ENCODE assay signal across 9 cellular contexts in the genomic region with DNA sequence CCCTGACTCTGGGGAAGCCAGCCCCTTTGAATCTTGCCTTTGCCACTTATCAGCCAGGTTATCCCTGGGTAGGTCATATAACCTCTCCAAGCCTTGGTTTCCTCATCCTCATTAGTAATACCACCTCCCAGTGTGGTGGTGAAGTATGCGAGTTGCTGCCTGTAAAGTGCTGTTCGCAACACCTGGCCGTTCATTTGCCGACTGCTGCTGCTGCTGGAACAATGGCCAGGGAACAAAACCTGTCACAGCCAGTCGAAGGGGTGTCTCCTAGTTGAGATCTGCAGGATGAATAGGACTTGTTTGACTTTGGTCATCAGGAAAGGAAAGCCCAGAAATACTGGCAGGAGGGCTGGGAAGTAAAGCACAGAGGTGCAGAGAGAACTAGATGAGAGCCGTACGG. TPM values are rescaled to one million over a fixed set of nuclear protein-coding genes. Genes with fewer than 3 reads are reported as not detected.
DNase-seq lines count a peak whose midpoint lies in the region; ATAC-seq and TF ChIP-seq lines count a peak whose summit lies in the region.
"Had no signal": no experiment of that assay in that cellular context is flagged by ENCODE, and none has a peak within 500 bp of the region (broad histone marks: within the 10 kb centered on the region; RNA-seq: fewer than 3 reads in every experiment).

No MANE protein-coding gene starts in this region.

- H3K27me3 Mint-ChIP-seq in HFFc6 (ENCODE audit: insufficient read depth), result peaks cover 3% of the 10 kb centered on the region

- in situ Hi-C loops in KBM-7 (cut with MboI; ENCODE audit: low pct_unique_long_range_greater_than_20kb, low sequenced_read_pairs), result no loop called here

- H3K9me3 ChIP-seq in esophagus (ENCODE audit: control insufficient read depth in 2 of 2, insufficient read depth in 1 of 2, low read depth in 1 of 2, low read length in 1 of 2) (no peaks in the 10 kb centered on the region), stomach (no peaks in the 10 kb centered on the region)

- H3K9me3 Mint-ChIP-seq in HFFc6, result no peaks in the 10 kb centered on the region

- H3K4me1 Mint-ChIP-seq in HFFc6 (ENCODE audit: low read depth), result peaks cover 89% of the 10 kb centered on the region

- peak overlapping the region; percentile 94 for H3K27ac Mint-ChIP-seq in HFFc6

- no peak for DNase-seq in HFFc6
- peak; percentile 94 for DNase-seq in NCI-H748 (lab: John Stamatoyannopoulos, UW; ENCODE audit: unreplicated experiment)
- DNase-seq in stomach, result no peak
- DNase-seq in NAMALWA (ENCODE audit: low spot score), result no peak
- no peak for DNase-seq in KBM-7
- DNase-seq: Karpas-422 had no signal

- no peak for TF ChIP-seq EP300 in stomach (IDR thresholded peaks at IDR 0.05)

- WGBS in esophagus, 2 donors, result 50 to 52% methylated on average over 7 of the region's 7 CpGs
- WGBS in stomach, 5 donors, result 48 to 72% (median 51%) methylated on average over 7 of the region's 7 CpGs

- H3K4me3 ChIP-seq in esophagus (ENCODE audit: low read depth in 1 of 2, low read length in 2 of 2) (no peak overlapping the region), stomach (no peak overlapping the region)

- H3K27me3 ChIP-seq in esophagus (ENCODE audit: control insufficient read depth in 1 of 2, insufficient read depth in 2 of 2, low read length in 2 of 2), result no peaks in the 10 kb centered on the region
- H3K27me3 ChIP-seq in stomach, result no peaks in the 10 kb centered on the region

- no peak for TF ChIP-seq CTCF in HFFc6 (IDR thresholded peaks at IDR 0.05)
- TF ChIP-seq CTCF in stomach (IDR thresholded peaks at IDR 0.05), result no peak

- H3K4me1 ChIP-seq in esophagus (ENCODE audit: control insufficient read depth in 2 of 2, insufficient read depth in 2 of 2, low read length in 1 of 2) (peaks cover 0 to 10% of the 10 kb centered on the region in 2 donors), stomach (peaks cover 43 to 97% (median 78%) of the 10 kb centered on the region in 4 donors)

- intact Hi-C loops in stomach (cut with DNase I; ENCODE audit: low total_unique reads), result no loop called here

- peak overlapping the region; percentile 63 for H3K4me3 Mint-ChIP-seq in HFFc6

- ATAC-seq in GM21619 (IDR thresholded peaks at IDR 0.05; ENCODE audit: unreplicated experiment) (no peak), GM21526 (IDR thresholded peaks at IDR 0.05; ENCODE audit: low FRiP score, unreplicated experiment) (no peak)

- no peak for TF ChIP-seq POLR2A in stomach (IDR thresholded peaks at IDR 0.05)

- H3K27ac ChIP-seq in esophagus (ENCODE audit: low read depth in 2 of 2, low read length in 1 of 2), result peak overlapping the region; percentile 88 to 96
- H3K27ac ChIP-seq in stomach, result peak overlapping the region; percentile 19 to 84 (median 73)

- peaks cover 41% of the 10 kb centered on the region for H3K36me3 Mint-ChIP-seq in HFFc6 (ENCODE audit: low read depth)

- peaks cover 3% of the 10 kb centered on the region in 2 donors for H3K36me3 ChIP-seq in esophagus (ENCODE audit: control insufficient read depth in 2 of 2, insufficient read depth in 2 of 2, low read length in 1 of 2)
- peaks cover 0 to 29% (median 18%) of the 10 kb centered on the region in 4 donors for H3K36me3 ChIP-seq in stomach

RNA-seq across cellular contexts. Expression of a gene that starts 6.1 kb away (rescaled TPM):
- total RNA-seq in HFFc6 (2021; fragmentation: NEBNext Ultra II Directional; extraction: Animal tissue kit (Norgen Biotek cat#: 25700)), result 10 to 100 TPM; 56.5 to 74.0 (median 67.5) TPM
- polyA plus RNA-seq in esophagus (10 to 100 TPM; 27.6 to 58.1 TPM), stomach (10 to 100 TPM; 43.5 to 57.7 (median 57.5) TPM)
- 10 to 100 TPM in 3 of 5 donors, 1 to 10 TPM in 2; 2.3 to 27.5 (median 15.2) TPM for total RNA-seq in stomach

RNA-seq across cellular contexts. Expression of a gene that starts 34.0 kb away (rescaled TPM):
- not detected for total RNA-seq in HFFc6 (2021; fragmentation: NEBNext Ultra II Directional; extraction: Animal tissue kit (Norgen Biotek cat#: 25700))
- polyA plus RNA-seq in esophagus, result not detected
- not detected for total RNA-seq in stomach
- polyA plus RNA-seq in stomach, result not detected

RNA-seq across cellular contexts. Expression of a gene that starts 50.3 kb away (rescaled TPM):
- 10 to 100 TPM; 22.0 to 35.6 (median 24.6) TPM for total RNA-seq in HFFc6 (2021; fragmentation: NEBNext Ultra II Directional; extraction: Animal tissue kit (Norgen Biotek cat#: 25700))
- polyA plus RNA-seq in esophagus, result 10 to 100 TPM; 26.9 to 59.4 TPM
- total RNA-seq in stomach, result 100 to 1,000 TPM in 1 of 5 donors, 10 to 100 TPM in 4; 31.6 to 471 (median 69.8) TPM
- 10 to 100 TPM; 40.7 to 47.4 (median 47.2) TPM for polyA plus RNA-seq in stomach
